ENCODE assay signal across 9 cellular contexts in genomic region chr6:52664991-52665686, GRCh38. TPM values are rescaled to one million over a fixed set of nuclear protein-coding genes. Genes with fewer than 3 reads are reported as not detected.
A peak's percentile ranks its signal among the peaks of the same experiment; 100 is the strongest.
DNase-seq lines count a peak whose midpoint lies in the region; ATAC-seq and TF ChIP-seq lines count a peak whose summit lies in the region.
"Had no signal": no experiment of that assay in that cellular context is flagged by ENCODE, and none has a peak within 500 bp of the region (broad histone marks: within the 10 kb centered on the region; RNA-seq: fewer than 3 reads in every experiment).

No MANE protein-coding gene starts in this region.

- no peaks in the 10 kb centered on the region for H3K9me3 ChIP-seq in GM23248 (ENCODE audit: low read depth)
- no peaks in the 10 kb centered on the region for H3K9me3 ChIP-seq in smooth muscle cell (replicated peaks; ENCODE audit: low read depth)

- peaks cover 3% of the 10 kb centered on the region for H3K36me3 Mint-ChIP-seq in chondrocyte (ENCODE audit: low read depth)
- H3K36me3 Mint-ChIP-seq: natural killer cell treated with Interleukin-12 subunit alpha and Interleukin-12 subunit beta and Interleukin-15 and Interleukin-18, amount 100 ng/mL, for 72 hours had no signal

- H3K4me3 Mint-ChIP-seq in chondrocyte (ENCODE audit: unreplicated experiment): no peak overlapping the region
- H3K4me3 Mint-ChIP-seq: natural killer cell treated with Interleukin-12 subunit alpha and Interleukin-12 subunit beta and Interleukin-15 and Interleukin-18, amount 100 ng/mL, for 72 hours had no signal

- H3F3A ChIP-seq in GM23248 (ENCODE audit: insufficient read depth): peaks cover 43% of the 10 kb centered on the region
- no peaks in the 10 kb centered on the region for H3F3A ChIP-seq in smooth muscle cell (ENCODE audit: low read depth)

- peaks cover 7% of the 10 kb centered on the region for H3K4me1 Mint-ChIP-seq in chondrocyte (ENCODE audit: low read depth)

- H2AFZ ChIP-seq in GM23248 (peak overlapping the region; percentile 96), smooth muscle cell (ENCODE audit: low read depth) (peak overlapping the region; percentile 95)

- no peaks in the 10 kb centered on the region for H3K9me2 ChIP-seq in GM23248 (ENCODE audit: insufficient read depth)

- H3K9ac ChIP-seq in GM23248: peak overlapping the region; percentile 76
- H3K9ac ChIP-seq in smooth muscle cell (ENCODE audit: low read depth): peak overlapping the region; percentile 49

- 38 to 40% methylated on average over 10 of the region's 10 CpGs for WGBS in GM23248 (ENCODE audit: low coverage in 1 of 2, low lambda C conversion rate in 2 of 2, missing lambda C conversion rate in 2 of 2), 2 experiments
- WGBS in smooth muscle cell (ENCODE audit: low lambda C conversion rate): 49% methylated on average over 10 of the region's 10 CpGs

- H3K4me2 ChIP-seq in GM23248 (ENCODE audit: unreplicated experiment) (peak overlapping the region; percentile 99), smooth muscle cell (peak overlapping the region; percentile 96)

- intact Hi-C loops in sciatic nerve (cut with DNase I): no loop called here

- peak overlapping the region; percentile 91 for H3K4me3 ChIP-seq in GM23248
- H3K4me3 ChIP-seq in smooth muscle cell: peak overlapping the region; percentile 81

- H3K27me3 ChIP-seq in GM23248 (replicated peaks; ENCODE audit: insufficient read depth) (no peaks in the 10 kb centered on the region), smooth muscle cell (ENCODE audit: low read depth) (no peaks in the 10 kb centered on the region)

- H3K36me3 ChIP-seq in GM23248 (ENCODE audit: low read depth) (no peaks in the 10 kb centered on the region), smooth muscle cell (ENCODE audit: low read depth) (no peaks in the 10 kb centered on the region)

- TF ChIP-seq CTCF in smooth muscle cell (IDR thresholded peaks at IDR 0.05; ENCODE audit: borderline replicate concordance, insufficient read depth, poor library complexity, severe bottlenecking) (no peak), chondrocyte (IDR thresholded peaks at IDR 0.05) (no peak)

- in situ Hi-C loops in GM23248 (cut with MboI): loop anchor here (5.0 kb wide), 1 partner anchor 258 kb away; no protein-coding TSS in a partner anchor

- H3K9me3 Mint-ChIP-seq in chondrocyte (ENCODE audit: low read depth): no peaks in the 10 kb centered on the region
- H3K9me3 Mint-ChIP-seq: natural killer cell treated with Interleukin-12 subunit alpha and Interleukin-12 subunit beta and Interleukin-15 and Interleukin-18, amount 100 ng/mL, for 72 hours had no signal

- H3K4me1 ChIP-seq in GM23248 (ENCODE audit: insufficient read depth) (peaks cover 28% of the 10 kb centered on the region), smooth muscle cell (ENCODE audit: low read depth) (peaks cover 15% of the 10 kb centered on the region)

- no peaks in the 10 kb centered on the region for H4K20me1 ChIP-seq in GM23248 (ENCODE audit: insufficient read depth)
- H4K20me1 ChIP-seq in smooth muscle cell (ENCODE audit: low read depth): no peaks in the 10 kb centered on the region

- H3K27ac ChIP-seq in GM23248 (no peak overlapping the region), smooth muscle cell (ENCODE audit: low read depth) (no peak overlapping the region)

- H3K27ac Mint-ChIP-seq in chondrocyte (ENCODE audit: unreplicated experiment): no peak overlapping the region
- H3K27ac Mint-ChIP-seq: natural killer cell treated with Interleukin-12 subunit alpha and Interleukin-12 subunit beta and Interleukin-15 and Interleukin-18, amount 100 ng/mL, for 72 hours had no signal

- no peak for ATAC-seq in sciatic nerve

- H3K79me2 ChIP-seq in GM23248 (ENCODE audit: insufficient read depth) (peaks cover 23% of the 10 kb centered on the region), smooth muscle cell (ENCODE audit: low read depth) (peaks cover 13% of the 10 kb centered on the region)

- H3K27me3 Mint-ChIP-seq in chondrocyte (ENCODE audit: low read depth): no peaks in the 10 kb centered on the region
- H3K27me3 Mint-ChIP-seq: natural killer cell treated with Interleukin-12 subunit alpha and Interleukin-12 subunit beta and Interleukin-15 and Interleukin-18, amount 100 ng/mL, for 72 hours had no signal

- DNase-seq in GM23248: peak; percentile 44
- DNase-seq in RPMI8226: peak; percentile 14
- DNase-seq in hepatic stellate cell (ENCODE audit: low spot score): peak; percentile 35
- no peak for DNase-seq in smooth muscle cell (lab: John Stamatoyannopoulos, UW; ENCODE audit: unreplicated experiment)
- DNase-seq in NCI-H187 treated with DMSO at 0.1 percent for 48 hours (lab: John Stamatoyannopoulos, UW): no peak
- no peak for DNase-seq in NOMO-1 treated with DMSO at 0.1 percent for 48 hours (lab: John Stamatoyannopoulos, UW; ENCODE audit: unreplicated experiment)
- no peak for DNase-seq in chondrocyte (ENCODE audit: low spot score)
- no peak for DNase-seq in sciatic nerve (ENCODE audit: low spot score)

RNA-seq across cellular contexts. Expression of gene TMEM14A, which starts 5.8 kb away (rescaled TPM):
- 64.0 and 68.4 TPM in 2 replicates for total RNA-seq in GM23248 (2014; rRNA removed; shearing (Covaris generic))
- 95.1 and 96.0 TPM in 2 replicates for polyA plus RNA-seq in GM23248 (2016; fragmentation: Nextera tagmentation; extraction: Ambion mirVana)
- total RNA-seq in smooth muscle cell: 76.5 and 77.7 TPM in 2 replicates
- 59.4 and 68.7 TPM in 2 replicates for polyA plus RNA-seq in smooth muscle cell
- 21.1 to 34.4 TPM (median 25.7 TPM) in 3 replicates for total RNA-seq in chondrocyte
- total RNA-seq in sciatic nerve: 29.6 TPM

Comparison
In these comparisons a context has a peak if more than half of its experiments do, and no peak if none do; other contexts are left out.
1. DNase-seq: peak in GM23248 (single experiment), RPMI8226 (single experiment) and hepatic stellate cell (single experiment); none in smooth muscle cell (single experiment), NCI-H187 treated with DMSO at 0.1 percent for 48 hours (single experiment), NOMO-1 treated with DMSO at 0.1 percent for 48 hours (single experiment), chondrocyte (single experiment) and sciatic nerve (single experiment).